8 cellular contexts compared by ENCODE assay signal in genomic region chr12:123085730-123086487, GRCh38.
DNase-seq lines count a peak whose midpoint lies in the region; ATAC-seq and TF ChIP-seq lines count a peak whose summit lies in the region.

No MANE protein-coding gene starts in this region.

- H3K36me3 Mint-ChIP-seq in stimulated activated naive B cell treated with anti-CD40 and anti-IgM and Interleukin-4, amounts not matched to agents 10 μg/mL and 1 μg/mL and 100 μg/mL, for 72 hours: peaks cover 4 to 5% of the 10 kb centered on the region in 2 donors
- no peaks in the 10 kb centered on the region for H3K36me3 Mint-ChIP-seq in activated T-helper 1 cell treated with anti-CD3 and anti-CD28 coated beads, Interleukin-12 subunit alpha, Interleukin-12 subunit beta, Interleukin-2, Interleukin-4 antibody, amounts not matched to agents 30 ng/mL and 10 ng/mL and 1 ng/mL, durations not matched to agents 14 hours and 24 hours and 36 hours (ENCODE audit: low read depth)

- ATAC-seq in activated CD4-positive, CD25-positive, alpha-beta regulatory T cell treated with anti-CD3 and anti-CD28 coated beads, Interleukin-2, amount 50 U/mL, for 24 hours: peak; percentile 50 to 60
- peak; percentile 51 to 52 for ATAC-seq in stimulated activated naive B cell treated with anti-CD40 and anti-IgM and Interleukin-4, amounts not matched to agents 10 μg/mL and 1 μg/mL and 100 μg/mL, for 72 hours (replicated peaks)
- no peak for ATAC-seq in GM21528 (IDR thresholded peaks at IDR 0.05; ENCODE audit: low FRiP score, unreplicated experiment)

- peaks cover 50 to 89% of the 10 kb centered on the region in 2 donors for H3K4me1 Mint-ChIP-seq in stimulated activated naive B cell treated with anti-CD40 and anti-IgM and Interleukin-4, amounts not matched to agents 10 μg/mL and 1 μg/mL and 100 μg/mL, for 72 hours
- peaks cover 9% of the 10 kb centered on the region for H3K4me1 Mint-ChIP-seq in activated T-helper 1 cell treated with anti-CD3 and anti-CD28 coated beads, Interleukin-12 subunit alpha, Interleukin-12 subunit beta, Interleukin-2, Interleukin-4 antibody, amounts not matched to agents 30 ng/mL and 10 ng/mL and 1 ng/mL, durations not matched to agents 14 hours and 24 hours and 36 hours (ENCODE audit: low read depth)

- no peak for DNase-seq in activated CD4-positive, CD25-positive, alpha-beta regulatory T cell (lab: John Stamatoyannopoulos, UW)
- peak; percentile 57 for DNase-seq in NCI-H510A treated with DMSO at 0.1 percent for 48 hours (lab: John Stamatoyannopoulos, UW)
- peak; percentile 14 to 18 for DNase-seq in erythroblast (lab: John Stamatoyannopoulos, UW)
- no peak for DNase-seq in stimulated activated naive B cell treated with anti-CD40 and anti-IgM and Interleukin-4, amounts not matched to agents 10 μg/mL and 1 μg/mL and 100 μg/mL, for 72 hours
- DNase-seq in T-helper 1 cell: no peak
- DNase-seq in activated T-helper 1 cell treated with anti-CD3 and anti-CD28 coated beads, Interleukin-12 subunit alpha, Interleukin-12 subunit beta, Interleukin-2, Interleukin-4 antibody, amounts not matched to agents 30 ng/mL and 10 ng/mL and 1 ng/mL, durations not matched to agents 14 hours and 24 hours and 36 hours (ENCODE audit: low spot score): no peak

- H3K4me3 Mint-ChIP-seq in stimulated activated naive B cell treated with anti-CD40 and anti-IgM and Interleukin-4, amounts not matched to agents 10 μg/mL and 1 μg/mL and 100 μg/mL, for 72 hours: no peak overlapping the region
- H3K4me3 Mint-ChIP-seq in activated T-helper 1 cell treated with anti-CD3 and anti-CD28 coated beads, Interleukin-12 subunit alpha, Interleukin-12 subunit beta, Interleukin-2, Interleukin-4 antibody, amounts not matched to agents 30 ng/mL and 10 ng/mL and 1 ng/mL, durations not matched to agents 14 hours and 24 hours and 36 hours: no peak overlapping the region

- no peaks in the 10 kb centered on the region for H3K27me3 Mint-ChIP-seq in stimulated activated naive B cell treated with anti-CD40 and anti-IgM and Interleukin-4, amounts not matched to agents 10 μg/mL and 1 μg/mL and 100 μg/mL, for 72 hours
- peaks cover 1% of the 10 kb centered on the region for H3K27me3 Mint-ChIP-seq in activated T-helper 1 cell treated with anti-CD3 and anti-CD28 coated beads, Interleukin-12 subunit alpha, Interleukin-12 subunit beta, Interleukin-2, Interleukin-4 antibody, amounts not matched to agents 30 ng/mL and 10 ng/mL and 1 ng/mL, durations not matched to agents 14 hours and 24 hours and 36 hours (ENCODE audit: insufficient read depth)

- intact Hi-C loops in activated T-helper 1 cell treated with anti-CD3 and anti-CD28 coated beads, Interleukin-12 subunit alpha, Interleukin-12 subunit beta, Interleukin-2, Interleukin-4 antibody, amounts not matched to agents 30 ng/mL and 10 ng/mL and 1 ng/mL, durations not matched to agents 14 hours and 24 hours and 36 hours (cut with micrococcal nuclease): no loop called here

- no peak for TF ChIP-seq POLR2A in erythroblast (IDR thresholded peaks at IDR 0.05; ENCODE audit: low read length)

- no peaks in the 10 kb centered on the region for H3K9me3 Mint-ChIP-seq in stimulated activated naive B cell treated with anti-CD40 and anti-IgM and Interleukin-4, amounts not matched to agents 10 μg/mL and 1 μg/mL and 100 μg/mL, for 72 hours
- no peaks in the 10 kb centered on the region for H3K9me3 Mint-ChIP-seq in activated T-helper 1 cell treated with anti-CD3 and anti-CD28 coated beads, Interleukin-12 subunit alpha, Interleukin-12 subunit beta, Interleukin-2, Interleukin-4 antibody, amounts not matched to agents 30 ng/mL and 10 ng/mL and 1 ng/mL, durations not matched to agents 14 hours and 24 hours and 36 hours

- H3K27ac Mint-ChIP-seq in stimulated activated naive B cell treated with anti-CD40 and anti-IgM and Interleukin-4, amounts not matched to agents 10 μg/mL and 1 μg/mL and 100 μg/mL, for 72 hours: no peak overlapping the region
- H3K27ac Mint-ChIP-seq in activated T-helper 1 cell treated with anti-CD3 and anti-CD28 coated beads, Interleukin-12 subunit alpha, Interleukin-12 subunit beta, Interleukin-2, Interleukin-4 antibody, amounts not matched to agents 30 ng/mL and 10 ng/mL and 1 ng/mL, durations not matched to agents 14 hours and 24 hours and 36 hours: no peak overlapping the region

Comparison
In these comparisons a context has a peak if more than half of its experiments do, and no peak if none do; other contexts are left out.
1. DNase-seq: peak in NCI-H510A treated with DMSO at 0.1 percent for 48 hours (single experiment) and erythroblast (2 of 2); none in activated CD4-positive, CD25-positive, alpha-beta regulatory T cell (0 of 4), stimulated activated naive B cell treated with anti-CD40 and anti-IgM and Interleukin-4, amounts not matched to agents 10 μg/mL and 1 μg/mL and 100 μg/mL, for 72 hours (single experiment), T-helper 1 cell (0 of 5) and activated T-helper 1 cell treated with anti-CD3 and anti-CD28 coated beads, Interleukin-12 subunit alpha, Interleukin-12 subunit beta, Interleukin-2, Interleukin-4 antibody, amounts not matched to agents 30 ng/mL and 10 ng/mL and 1 ng/mL, durations not matched to agents 14 hours and 24 hours and 36 hours (single experiment).